8 cellular contexts compared by ENCODE assay signal in the genomic region with DNA sequence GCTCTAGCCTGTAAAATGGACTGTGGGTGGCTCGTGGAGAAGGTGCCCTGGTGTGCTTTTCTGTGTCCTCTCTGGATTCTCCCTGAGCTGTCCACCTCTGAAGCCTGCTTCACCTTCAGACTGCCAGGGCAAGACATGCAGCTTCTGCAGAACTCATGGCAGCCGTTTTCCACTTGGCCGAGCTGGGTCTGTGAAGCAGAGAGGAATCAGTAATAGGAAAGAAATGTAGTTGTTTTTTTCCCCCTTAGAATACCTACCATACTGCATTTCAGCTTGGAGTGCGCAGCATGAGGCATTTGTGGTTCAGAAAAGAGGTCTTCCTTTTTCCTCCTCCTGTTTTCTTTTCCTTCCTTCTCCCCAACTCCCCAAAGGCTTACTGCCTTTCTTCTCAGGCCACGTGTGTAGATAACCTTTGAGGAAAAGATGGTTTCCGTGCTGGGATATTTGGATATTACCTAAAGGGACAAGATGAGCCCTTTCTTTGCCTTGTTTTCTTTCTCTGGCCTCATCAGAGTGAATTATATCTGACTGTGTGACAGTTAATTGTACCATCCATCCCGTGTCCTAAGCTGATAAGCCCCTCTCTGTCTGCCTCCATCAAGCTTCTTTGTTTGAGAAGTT. TPM values are rescaled to one million over a fixed set of nuclear protein-coding genes. Genes with fewer than 3 reads are reported as not detected.
DNase-seq lines count a peak whose midpoint lies in the region; ATAC-seq lines count a peak whose summit lies in the region.

No MANE protein-coding gene starts in this region.

- ATAC-seq in GM18907 (IDR thresholded peaks at IDR 0.05; ENCODE audit: unreplicated experiment): peak; percentile 5
- ATAC-seq in HG03108 (IDR thresholded peaks at IDR 0.05; ENCODE audit: unreplicated experiment): no peak
- no peak for ATAC-seq in HG03469 (IDR thresholded peaks at IDR 0.05; ENCODE audit: unreplicated experiment)

- H3K27ac ChIP-seq in epithelial cell of prostate: peak overlapping the region; percentile 85

- peak; percentile 59 for DNase-seq in OCI-M1 (lab: John Stamatoyannopoulos, UW)
- DNase-seq in epithelial cell of prostate (ENCODE audit: low read depth, low spot score): no peak
- peak; percentile 78 for DNase-seq in renal cortical epithelial cell (ENCODE audit: low read depth)
- no peak for DNase-seq in NCI-H2196 (lab: John Stamatoyannopoulos, UW; ENCODE audit: unreplicated experiment)
- DNase-seq in NCI-H1048 (lab: John Stamatoyannopoulos, UW): no peak

RNA-seq across cellular contexts. Expression of a gene that starts 39.4 kb away (rescaled TPM):
- 13.5 and 42.6 TPM in 2 replicates for total RNA-seq in renal cortical epithelial cell

Comparison
In these comparisons a context has a peak if more than half of its experiments do, and no peak if none do; other contexts are left out.
1. DNase-seq: peak in OCI-M1 (single experiment) and renal cortical epithelial cell (single experiment); none in epithelial cell of prostate (single experiment), NCI-H2196 (single experiment) and NCI-H1048 (single experiment).